In genomic region chr1:149927056-149927534, GRCh38 we compare ENCODE assay signal across 8 cellular contexts. TPM values are rescaled to one million over a fixed set of nuclear protein-coding genes. Genes with fewer than 3 reads are reported as not detected.
A peak's percentile ranks its signal among the peaks of the same experiment; 100 is the strongest.
DNase-seq lines count a peak whose midpoint lies in the region; FAIRE-seq and TF ChIP-seq lines count a peak whose summit lies in the region.

No MANE protein-coding gene starts in this region.

- dilution Hi-C loops in endothelial cell of umbilical vein (cut with MboI; ENCODE audit: extremely low pct_ligation_motif_present, low sequenced_read_pairs): no loop called here

- H3K4me1 ChIP-seq in OCI-LY7 (ENCODE audit: insufficient read depth, low read length, poor library complexity, severe bottlenecking): peaks cover 37% of the 10 kb centered on the region
- peaks cover 27% of the 10 kb centered on the region for H3K4me1 ChIP-seq in endothelial cell of umbilical vein (ENCODE audit: control insufficient read depth, extremely low read depth, insufficient read depth, low read length)

- no peaks in the 10 kb centered on the region for H3K27me3 ChIP-seq in endothelial cell of umbilical vein (ENCODE audit: control insufficient read depth in 2 of 2, insufficient read depth in 2 of 2, low read length in 2 of 2)

- peak overlapping the region; percentile 81 for H3K4me3 ChIP-seq in OCI-LY7 (ENCODE audit: low read depth, low read length, poor library complexity, severe bottlenecking)
- H3K4me3 ChIP-seq in endothelial cell of umbilical vein (replicated peaks in 1 of 3; ENCODE audit: insufficient read depth in 1 of 3, low read depth in 1 of 3, low read length in 3 of 3): peak overlapping the region; percentile 65 to 88 (median 77)

- peaks cover 36% of the 10 kb centered on the region for H3K4me1 Mint-ChIP-seq in osteocyte (ENCODE audit: unreplicated experiment)

- H3K4me2 ChIP-seq in OCI-LY7 (ENCODE audit: low read length) (peak overlapping the region; percentile 76), endothelial cell of umbilical vein (ENCODE audit: insufficient read depth, low read length) (peak overlapping the region; percentile 84)

- H3K27ac ChIP-seq in OCI-LY7 (ENCODE audit: low read depth, low read length, poor library complexity, severe bottlenecking) (peak overlapping the region; percentile 89), endothelial cell of umbilical vein (ENCODE audit: insufficient read depth, low read depth, low read length) (peak overlapping the region; percentile 74)

- no peaks in the 10 kb centered on the region for H3K9me1 ChIP-seq in endothelial cell of umbilical vein (replicated peaks; ENCODE audit: control insufficient read depth, extremely low read depth, insufficient read depth, low read length)

- CTCF ChIA-PET in OCI-LY7 (lab: Charles Lee; ENCODE audit: unreplicated experiment) (no interaction called here), endothelial cell of umbilical vein (lab: Charles Lee) (no interaction called here)

- BruUV-seq in OCI-LY7 (replicated peaks; lab: Mats Ljungman, UMichigan) (no TSS peak), endothelial cell of umbilical vein (replicated peaks; lab: Mats Ljungman, UMichigan) (TSS peak; percentile 34)

- H2AFZ ChIP-seq in OCI-LY7 (ENCODE audit: low read length): no peak overlapping the region; the same call in 1 of the 2 replicates
- peak overlapping the region; percentile 78 for H2AFZ ChIP-seq in endothelial cell of umbilical vein (ENCODE audit: low read depth, low read length)

- H3K9me2 ChIP-seq in OCI-LY7 (ENCODE audit: insufficient read depth, low read length): no peaks in the 10 kb centered on the region

- peak overlapping the region; percentile 98 for H3K27ac Mint-ChIP-seq in osteocyte (ENCODE audit: unreplicated experiment)

- TF ChIP-seq CTCF in OCI-LY7 (conservative IDR thresholded peaks at IDR 0.05; ENCODE audit: low read length) (no peak), endothelial cell of umbilical vein (IDR thresholded peaks at IDR 0.05; ENCODE audit: extremely low read depth in 1 of 2, insufficient read depth in 1 of 2, low read depth in 1 of 2, low read length in 2 of 2) (no peak), osteocyte (IDR thresholded peaks at IDR 0.05) (no peak)

- H3K79me2 ChIP-seq in OCI-LY7 (ENCODE audit: insufficient read depth, low read depth, low read length) (peaks cover 24% of the 10 kb centered on the region), endothelial cell of umbilical vein (ENCODE audit: control insufficient read depth, insufficient read depth, low read length) (peaks cover 30% of the 10 kb centered on the region)

- no peaks in the 10 kb centered on the region for H3K9me3 Mint-ChIP-seq in osteocyte (ENCODE audit: unreplicated experiment)

- DNase-seq in Daoy (ENCODE audit: low read depth) (peak; percentile 27), OCI-LY7 (ENCODE audit: low spot score) (no peak), endothelial cell of umbilical vein (ENCODE audit: low read depth, low spot score) (no peak), osteocyte (ENCODE audit: extremely low spot score, unreplicated experiment) (no peak), OCI-M1 (lab: John Stamatoyannopoulos, UW) (no peak), NCI-H1436 treated with DMSO at 0.1 percent for 48 hours (lab: John Stamatoyannopoulos, UW) (no peak), ureter (ENCODE audit: low spot score) (no peak), NCI-H2196 treated with DMSO at 0.1 percent for 48 hours (lab: John Stamatoyannopoulos, UW; ENCODE audit: unreplicated experiment) (no peak)

- H3K4me3 Mint-ChIP-seq in osteocyte (ENCODE audit: unreplicated experiment): peak overlapping the region; percentile 95

- no peak for FAIRE-seq in endothelial cell of umbilical vein (lab: Jason Lieb, UNC)

- POLR2A ChIA-PET in OCI-LY7 (lab: Charles Lee) (no interaction called here), endothelial cell of umbilical vein (lab: Charles Lee) (no interaction called here)

- peaks cover 47% of the 10 kb centered on the region for H3K36me3 Mint-ChIP-seq in osteocyte (ENCODE audit: unreplicated experiment)

- H4K20me1 ChIP-seq in OCI-LY7 (ENCODE audit: insufficient read depth, low read length): peaks cover 6% of the 10 kb centered on the region; the same call in 1 of the 2 replicates
- no peaks in the 10 kb centered on the region for H4K20me1 ChIP-seq in endothelial cell of umbilical vein (replicated peaks; ENCODE audit: control insufficient read depth, extremely low read depth, insufficient read depth, low read length)

- H3K9ac ChIP-seq in endothelial cell of umbilical vein (replicated peaks; ENCODE audit: extremely low read depth, insufficient read depth, low read length): peak overlapping the region; percentile 86

- H3K27me3 Mint-ChIP-seq in osteocyte (ENCODE audit: unreplicated experiment): no peaks in the 10 kb centered on the region

- intact Hi-C loops in OCI-LY7 (cut with micrococcal nuclease; ENCODE audit: unreplicated experiment): loop anchor here (2.0 kb wide), 1 partner anchor 38 kb away; no protein-coding TSS in a partner anchor
- intact Hi-C loops in endothelial cell of umbilical vein (cut with micrococcal nuclease): loop anchor here (1.0 kb wide), 3 partner anchors 9 to 39 kb away; no protein-coding TSS in a partner anchor

- TF ChIP-seq POLR2A in endothelial cell of umbilical vein (IDR thresholded peaks at IDR 0.05; ENCODE audit: low read depth, low read length): no peak

- H3K36me3 ChIP-seq in OCI-LY7 (ENCODE audit: insufficient read depth, low read length): peaks cover 48% of the 10 kb centered on the region
- peaks cover 21 to 26% of the 10 kb centered on the region in 2 experiments for H3K36me3 ChIP-seq in endothelial cell of umbilical vein (ENCODE audit: control insufficient read depth in 2 of 2, extremely low read depth in 1 of 2, insufficient read depth in 2 of 2, low read length in 2 of 2)

- H3K9me3 ChIP-seq in OCI-LY7 (ENCODE audit: low read length) (no peaks in the 10 kb centered on the region), endothelial cell of umbilical vein (replicated peaks; ENCODE audit: control insufficient read depth, insufficient read depth, low read length) (no peaks in the 10 kb centered on the region)

TF ChIP-seq in endothelial cell of umbilical vein, 7 proteins besides CTCF, POLR2A, EP300 and RAD21 (continues in another document):
- TF ChIP-seq GATA2 (IDR thresholded peaks at IDR 0.05; ENCODE audit: insufficient read depth, insufficient read length, low read depth, low read length): no peak

RNA-seq across cellular contexts. Expression of gene SF3B4, which starts 0.5 kb away (rescaled TPM):
- total RNA-seq in Daoy (2014; rRNA removed; shearing (Covaris generic)): 8.9 and 16.2 TPM in 2 replicates
- 16.7 and 18.0 TPM in 2 replicates for total RNA-seq in OCI-LY7 (2014; rRNA removed; shearing (Covaris generic))
- 64.6 and 70.4 TPM in 2 replicates for total RNA-seq in OCI-LY7 (2022)
- total RNA-seq in endothelial cell of umbilical vein: 68.7 and 74.4 TPM in 2 replicates
- polyA plus RNA-seq in endothelial cell of umbilical vein: 61.2 and 62.7 TPM in 2 replicates
- polyA plus RNA-seq in endothelial cell of umbilical vein (2011; cell fraction: cytosol; rRNA removed): 45.3 and 45.4 TPM in 2 replicates
- polyA plus RNA-seq in endothelial cell of umbilical vein (2011; cell fraction: nucleus; rRNA removed): 33.4 and 44.2 TPM in 2 replicates
- polyA plus RNA-seq in endothelial cell of umbilical vein (2012): 43.0 and 79.3 TPM in 2 replicates
- polyA minus RNA-seq in endothelial cell of umbilical vein: 36.7 and 43.3 TPM in 2 replicates
- 38.5 TPM for polyA minus RNA-seq in endothelial cell of umbilical vein (2011; cell fraction: cytosol; rRNA and poly(A)+ RNA removed)
- polyA minus RNA-seq in endothelial cell of umbilical vein (2011; cell fraction: nucleus; rRNA and poly(A)+ RNA removed): 17.8 and 34.2 TPM in 2 replicates
- 68.1 and 71.9 TPM in 2 replicates for total RNA-seq in osteocyte
- total RNA-seq in ureter: 54.2 TPM

RNA-seq across cellular contexts. Expression of gene SV2A, which starts 9.5 kb away (rescaled TPM):
- total RNA-seq in Daoy (2014; rRNA removed; shearing (Covaris generic)): 8.8 and 9.0 TPM in 2 replicates
- 1.0 and 1.3 TPM in 2 replicates for total RNA-seq in OCI-LY7 (2014; rRNA removed; shearing (Covaris generic))
- total RNA-seq in OCI-LY7 (2022) (1.2 and 1.9 TPM in 2 replicates), endothelial cell of umbilical vein (3.9 and 5.4 TPM in 2 replicates), osteocyte (16.7 and 16.9 TPM in 2 replicates), ureter (5.5 TPM)
- polyA plus RNA-seq in endothelial cell of umbilical vein: 2.9 and 3.0 TPM in 2 replicates
- polyA plus RNA-seq in endothelial cell of umbilical vein (2011; cell fraction: cytosol; rRNA removed): 2.6 and 3.0 TPM in 2 replicates
- polyA plus RNA-seq in endothelial cell of umbilical vein (2011; cell fraction: nucleus; rRNA removed): 2.7 and 3.9 TPM in 2 replicates
- 3.5 and 6.0 TPM in 2 replicates for polyA plus RNA-seq in endothelial cell of umbilical vein (2012)
- 5.4 and 6.5 TPM in 2 replicates for polyA minus RNA-seq in endothelial cell of umbilical vein
- polyA minus RNA-seq in endothelial cell of umbilical vein (2011; cell fraction: cytosol; rRNA and poly(A)+ RNA removed): not detected
- 1.3 and 1.8 TPM in 2 replicates for polyA minus RNA-seq in endothelial cell of umbilical vein (2011; cell fraction: nucleus; rRNA and poly(A)+ RNA removed)

RNA-seq across cellular contexts. Expression of gene MTMR11, which starts 9.6 kb away (rescaled TPM):
- total RNA-seq in Daoy (2014; rRNA removed; shearing (Covaris generic)): 2.9 and 3.7 TPM in 2 replicates
- 0.08 and 0.09 TPM in 2 replicates for total RNA-seq in OCI-LY7 (2014; rRNA removed; shearing (Covaris generic))
- total RNA-seq in OCI-LY7 (2022): 0.24 TPM in 1 of 2 replicates, not detected in the other
- 7.8 and 11.2 TPM in 2 replicates for total RNA-seq in endothelial cell of umbilical vein
- 14.4 and 16.9 TPM in 2 replicates for polyA plus RNA-seq in endothelial cell of umbilical vein
- polyA plus RNA-seq in endothelial cell of umbilical vein (2011; cell fraction: cytosol; rRNA removed): 9.1 and 10.4 TPM in 2 replicates
- polyA plus RNA-seq in endothelial cell of umbilical vein (2011; cell fraction: nucleus; rRNA removed): 48.7 and 52.5 TPM in 2 replicates
- 11.5 and 15.9 TPM in 2 replicates for polyA plus RNA-seq in endothelial cell of umbilical vein (2012)
- 17.6 and 28.9 TPM in 2 replicates for polyA minus RNA-seq in endothelial cell of umbilical vein
- polyA minus RNA-seq in endothelial cell of umbilical vein (2011; cell fraction: cytosol; rRNA and poly(A)+ RNA removed): 2.0 TPM
- 14.2 and 19.3 TPM in 2 replicates for polyA minus RNA-seq in endothelial cell of umbilical vein (2011; cell fraction: nucleus; rRNA and poly(A)+ RNA removed)
- 13.5 and 14.8 TPM in 2 replicates for total RNA-seq in osteocyte
- total RNA-seq in ureter: 14.6 TPM

RNA-seq across cellular contexts. Expression of gene BOLA1, which starts 27.7 kb away (rescaled TPM):
- 5.9 and 11.0 TPM in 2 replicates for total RNA-seq in Daoy (2014; rRNA removed; shearing (Covaris generic))
- 9.4 and 9.6 TPM in 2 replicates for total RNA-seq in OCI-LY7 (2014; rRNA removed; shearing (Covaris generic))
- total RNA-seq in OCI-LY7 (2022): 9.4 and 10.2 TPM in 2 replicates
- total RNA-seq in endothelial cell of umbilical vein: 7.0 and 10.8 TPM in 2 replicates
- 12.2 and 16.1 TPM in 2 replicates for polyA plus RNA-seq in endothelial cell of umbilical vein
- 11.6 and 15.0 TPM in 2 replicates for polyA plus RNA-seq in endothelial cell of umbilical vein (2011; cell fraction: cytosol; rRNA removed)
- 5.8 and 8.2 TPM in 2 replicates for polyA plus RNA-seq in endothelial cell of umbilical vein (2011; cell fraction: nucleus; rRNA removed)
- polyA plus RNA-seq in endothelial cell of umbilical vein (2012): 7.1 and 8.3 TPM in 2 replicates
- 2.0 and 3.7 TPM in 2 replicates for polyA minus RNA-seq in endothelial cell of umbilical vein
- polyA minus RNA-seq in endothelial cell of umbilical vein (2011; cell fraction: cytosol; rRNA and poly(A)+ RNA removed): 5.5 TPM
- polyA minus RNA-seq in endothelial cell of umbilical vein (2011; cell fraction: nucleus; rRNA and poly(A)+ RNA removed): 1.0 and 2.2 TPM in 2 replicates
- 12.9 and 13.7 TPM in 2 replicates for total RNA-seq in osteocyte
- total RNA-seq in ureter: 16.4 TPM
